In the genomic region with DNA sequence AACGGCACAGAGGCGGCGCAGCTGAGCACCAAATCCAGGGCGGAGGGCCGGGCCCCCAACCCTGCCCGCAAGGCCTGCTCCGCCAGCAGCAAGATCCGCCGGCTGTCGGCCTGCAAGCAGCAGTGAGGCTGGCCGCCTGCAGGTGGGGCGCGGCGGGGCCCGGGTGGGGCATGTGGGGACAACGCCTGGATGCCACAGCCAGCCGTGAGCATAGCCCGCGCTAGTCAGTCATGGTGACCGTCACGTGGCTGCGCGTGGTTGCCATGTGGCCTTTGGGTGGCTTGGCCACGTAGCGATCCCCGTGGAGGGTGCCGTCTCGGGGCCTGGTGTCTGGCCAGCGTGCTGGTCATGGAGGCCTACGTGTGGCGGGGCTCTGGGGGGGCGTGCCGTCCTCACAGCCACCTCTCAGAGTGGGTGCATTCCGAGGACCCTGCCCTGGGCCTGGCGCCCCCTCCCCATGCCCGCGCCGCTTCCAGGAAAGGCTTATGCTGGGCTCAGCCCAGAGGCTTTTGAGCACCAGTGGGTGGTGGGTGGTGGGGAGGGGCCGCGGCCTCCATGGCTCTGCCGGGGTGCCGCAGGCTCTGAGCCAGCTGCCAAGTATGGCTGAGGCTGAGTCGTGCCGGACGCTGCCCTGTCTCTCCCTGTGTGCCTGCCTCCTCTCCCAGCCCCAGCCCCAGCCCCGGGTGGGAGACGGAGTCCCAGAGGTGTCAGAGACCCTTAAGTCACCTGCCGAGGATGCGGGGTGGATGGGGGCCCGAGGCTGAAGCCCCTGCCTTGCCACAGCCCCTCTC, we compare ENCODE assay signal across 22 cellular contexts. TPM values are rescaled to one million over a fixed set of nuclear protein-coding genes. Genes with fewer than 3 reads are reported as not detected.
DNase-seq lines count a peak whose midpoint lies in the region; ATAC-seq and TF ChIP-seq lines count a peak whose summit lies in the region.
"Had no signal": no experiment of that assay in that cellular context is flagged by ENCODE, and none has a peak within 500 bp of the region (broad histone marks: within the 10 kb centered on the region; RNA-seq: fewer than 3 reads in every experiment).

No MANE protein-coding gene starts in this region.

- no peak overlapping the region for H3K27ac ChIP-seq in GM23338 (ENCODE audit: low read depth)
- H3K27ac ChIP-seq in angular gyrus (ENCODE audit: low read depth, low read length): peak overlapping the region; percentile 3
- H3K27ac ChIP-seq: BLaER1, KMS-11 had no signal

- H3K4me3 ChIP-seq in GM23338: no peak overlapping the region
- H3K4me3 ChIP-seq: BLaER1 had no signal

- no peaks in the 10 kb centered on the region for H3K4me1 ChIP-seq in GM23338 (ENCODE audit: insufficient read depth)

- H2AFZ ChIP-seq in GM23338: no peak overlapping the region

- H3K9me3 ChIP-seq in T-helper 17 cell (ENCODE audit: control insufficient read depth, low read length, poor library complexity, severe bottlenecking): no peaks in the 10 kb centered on the region
- H3K9me3 ChIP-seq: BLaER1 had no signal

- H3K36me3 ChIP-seq in GM23338 (ENCODE audit: insufficient read depth): no peaks in the 10 kb centered on the region

- H3K27ac Mint-ChIP-seq in GM23338 (no peak overlapping the region), glutamatergic neuron (ENCODE audit: unreplicated experiment) (peak overlapping the region; percentile 48), T-helper 17 cell (no peak overlapping the region)
- no peak overlapping the region for H3K27ac Mint-ChIP-seq in stimulated activated naive CD8-positive, alpha-beta T cell treated with anti-CD3 and anti-CD28 coated beads, Interleukin-15, amount 100 ng/mL, for 72 hours
- H3K27ac Mint-ChIP-seq: CD4-positive, alpha-beta memory T cell had no signal

- no peaks in the 10 kb centered on the region for H3K4me1 Mint-ChIP-seq in GM23338
- H3K4me1 Mint-ChIP-seq in glutamatergic neuron (ENCODE audit: low read depth, unreplicated experiment): peaks cover 4% of the 10 kb centered on the region
- no peaks in the 10 kb centered on the region for H3K4me1 Mint-ChIP-seq in T-helper 17 cell
- H3K4me1 Mint-ChIP-seq in stimulated activated naive CD8-positive, alpha-beta T cell treated with anti-CD3 and anti-CD28 coated beads, Interleukin-15, amount 100 ng/mL, for 72 hours: peaks cover 3% of the 10 kb centered on the region
- H3K4me1 Mint-ChIP-seq: CD4-positive, alpha-beta memory T cell had no signal

- no peaks in the 10 kb centered on the region; the same call in 1 of the 2 replicates for H4K20me1 ChIP-seq in GM23338 (replicated peaks; ENCODE audit: insufficient read depth)

- no peak for TF ChIP-seq CTCF in GM23338 (conservative IDR thresholded peaks at IDR 0.05; ENCODE audit: low read depth in 2 of 2)
- no peak for TF ChIP-seq CTCF in glutamatergic neuron (IDR thresholded peaks at IDR 0.05; ENCODE audit: partially characterized antibody, unreplicated experiment)

- no peak for DNase-seq in GM23338 (ENCODE audit: low spot score)
- no peak for DNase-seq in glutamatergic neuron
- no peak for DNase-seq in T-helper 17 cell
- no peak for DNase-seq in stimulated activated naive CD8-positive, alpha-beta T cell treated with anti-CD3 and anti-CD28 coated beads, Interleukin-15, amount 100 ng/mL, for 72 hours
- DNase-seq in NCI-H526 treated with DMSO at 0.1 percent for 48 hours (lab: John Stamatoyannopoulos, UW): no peak
- DNase-seq: CD4-positive, alpha-beta memory T cell; COR-L47; GOT3; MM.1S; NCI-H1048; NCI-H1417; NCI-H1694; NCI-H2081; NCI-H2227 treated with DMSO at 0.1 percent for 48 hours; NCI-H69; SHP77 treated with DMSO at 0.1 percent for 48 hours had no signal

- H3K9me3 Mint-ChIP-seq in GM23338: no peaks in the 10 kb centered on the region
- peaks cover 7% of the 10 kb centered on the region for H3K9me3 Mint-ChIP-seq in glutamatergic neuron (ENCODE audit: unreplicated experiment)
- no peaks in the 10 kb centered on the region for H3K9me3 Mint-ChIP-seq in stimulated activated naive CD8-positive, alpha-beta T cell treated with anti-CD3 and anti-CD28 coated beads, Interleukin-15, amount 100 ng/mL, for 72 hours
- H3K9me3 Mint-ChIP-seq: CD4-positive, alpha-beta memory T cell had no signal

- peaks cover 7% of the 10 kb centered on the region for H3K27me3 Mint-ChIP-seq in GM23338 (ENCODE audit: insufficient read depth, low read depth, poor library complexity)
- peaks cover 3% of the 10 kb centered on the region for H3K27me3 Mint-ChIP-seq in glutamatergic neuron (ENCODE audit: unreplicated experiment)
- no peaks in the 10 kb centered on the region for H3K27me3 Mint-ChIP-seq in T-helper 17 cell
- H3K27me3 Mint-ChIP-seq in stimulated activated naive CD8-positive, alpha-beta T cell treated with anti-CD3 and anti-CD28 coated beads, Interleukin-15, amount 100 ng/mL, for 72 hours: no peaks in the 10 kb centered on the region
- H3K27me3 Mint-ChIP-seq: CD4-positive, alpha-beta memory T cell had no signal

- peaks cover 25% of the 10 kb centered on the region; the same call in 1 of the 2 replicates for H3F3A ChIP-seq in GM23338 (replicated peaks; ENCODE audit: low read depth)

- ATAC-seq in GM23338: peak; percentile 2; the same call in 1 of the 3 replicates
- no peak for ATAC-seq in HG03432 (IDR thresholded peaks at IDR 0.05; ENCODE audit: unreplicated experiment)
- ATAC-seq in T-helper 17 cell: no peak
- no peak for ATAC-seq in stimulated activated naive CD8-positive, alpha-beta T cell treated with anti-CD3 and anti-CD28 coated beads, Interleukin-15, amount 100 ng/mL, for 72 hours
- ATAC-seq: Panc1 had no signal

- H3K9me2 ChIP-seq in GM23338 (ENCODE audit: insufficient read depth): no peaks in the 10 kb centered on the region

- H3K36me3 Mint-ChIP-seq in GM23338 (ENCODE audit: low read depth) (peaks cover 4% of the 10 kb centered on the region; the same call in 2 of the 3 replicates), glutamatergic neuron (ENCODE audit: unreplicated experiment) (no peaks in the 10 kb centered on the region), T-helper 17 cell (ENCODE audit: low read depth) (no peaks in the 10 kb centered on the region)

- no peaks in the 10 kb centered on the region for H3K27me3 ChIP-seq in GM23338 (ENCODE audit: insufficient read depth)
- H3K27me3 ChIP-seq: BLaER1 had no signal

- H3K79me2 ChIP-seq in GM23338 (replicated peaks; ENCODE audit: insufficient read depth): 0 out of 2 replicates have a peak, but pooled peaks cover 6% of the 10 kb centered on the region

- no peak overlapping the region for H3K4me3 Mint-ChIP-seq in GM23338
- H3K4me3 Mint-ChIP-seq in glutamatergic neuron (ENCODE audit: unreplicated experiment): no peak overlapping the region
- no peak overlapping the region for H3K4me3 Mint-ChIP-seq in T-helper 17 cell
- H3K4me3 Mint-ChIP-seq in stimulated activated naive CD8-positive, alpha-beta T cell treated with anti-CD3 and anti-CD28 coated beads, Interleukin-15, amount 100 ng/mL, for 72 hours: no peak overlapping the region
- H3K4me3 Mint-ChIP-seq: CD4-positive, alpha-beta memory T cell had no signal

- no peak overlapping the region for H3K4me2 ChIP-seq in GM23338
- H3K4me2 ChIP-seq: BLaER1, KMS-11 had no signal

TF ChIP-seq in GM23338, 12 proteins besides CTCF, POLR2A, EP300 and RAD21 (continues in another document):
- no peak for TF ChIP-seq EZH2 (IDR thresholded peaks at IDR 0.05; ENCODE audit: low read depth, unreplicated experiment)
- TF ChIP-seq POLR2AphosphoS5 (IDR thresholded peaks at IDR 0.05; ENCODE audit: low read depth): no peak
- no peak for TF ChIP-seq JUNB (IDR thresholded peaks at IDR 0.05; ENCODE audit: unreplicated experiment)
- TF ChIP-seq STAT1 (IDR thresholded peaks at IDR 0.05; ENCODE audit: unreplicated experiment): no peak
- no peak for TF ChIP-seq ZNF331 (CRISPR knock-in tag; IDR thresholded peaks at IDR 0.05; ENCODE audit: low read depth)

TF ChIP-seq in PFSK-1, 5 proteins besides CTCF, POLR2A, EP300 and RAD21:
- no peak for TF ChIP-seq FOXP2 (optimal IDR thresholded peaks at IDR 0.05; ENCODE audit: borderline replicate concordance, extremely low read depth, extremely low read length, insufficient read depth)
- TF ChIP-seq POLR2AphosphoS5 (IDR thresholded peaks at IDR 0.05; ENCODE audit: low read depth, low read length): peak; percentile 58

RNA-seq across cellular contexts. Expression of a gene that starts 11.1 kb away (rescaled TPM):
- total RNA-seq in GM23338 (2014; rRNA removed; shearing (Covaris generic)): 10.8 and 14.1 TPM in 2 replicates
- 2.0 TPM in 2 replicates for polyA plus RNA-seq in GM23338 (2016; fragmentation: Nextera tagmentation; extraction: Ambion mirVana)
- polyA plus RNA-seq in PFSK-1 (2012; ENCODE audit: insufficient read length, low read depth): 87.6 TPM
- total RNA-seq in glutamatergic neuron (ENCODE audit: unreplicated experiment) (74.7 TPM), T-helper 17 cell (not detected)
- total RNA-seq: CD4-positive, alpha-beta memory T cell had no signal
- polyA plus RNA-seq: CD4-positive, alpha-beta memory T cell had no signal

RNA-seq across cellular contexts. Expression of a gene that starts 14.8 kb away (rescaled TPM):
- total RNA-seq in GM23338 (2014; rRNA removed; shearing (Covaris generic)): 78.7 and 139 TPM in 2 replicates
- polyA plus RNA-seq in GM23338 (2016; fragmentation: Nextera tagmentation; extraction: Ambion mirVana): 396 and 420 TPM in 2 replicates
- 582 TPM for polyA plus RNA-seq in PFSK-1 (2012; ENCODE audit: insufficient read length, low read depth)
- total RNA-seq in glutamatergic neuron (ENCODE audit: unreplicated experiment) (129 TPM), T-helper 17 cell (100 to 1,000 TPM; 104 to 115 TPM)

RNA-seq across cellular contexts. Expression of a gene that starts 21.1 kb away (rescaled TPM):
- 84.4 and 96.5 TPM in 2 replicates for total RNA-seq in GM23338 (2014; rRNA removed; shearing (Covaris generic))
- polyA plus RNA-seq in GM23338 (2016; fragmentation: Nextera tagmentation; extraction: Ambion mirVana): 19.4 and 23.7 TPM in 2 replicates
- polyA plus RNA-seq in PFSK-1 (2012; ENCODE audit: insufficient read length, low read depth): 80.4 TPM
- total RNA-seq in glutamatergic neuron (ENCODE audit: unreplicated experiment) (48.2 TPM), T-helper 17 cell (10 to 100 TPM; 70.0 to 70.4 TPM)

RNA-seq across cellular contexts. Expression of a gene that starts 21.7 kb away (rescaled TPM):
- 84.5 and 113 TPM in 2 replicates for total RNA-seq in GM23338 (2014; rRNA removed; shearing (Covaris generic))
- polyA plus RNA-seq in GM23338 (2016; fragmentation: Nextera tagmentation; extraction: Ambion mirVana): 28.6 and 33.3 TPM in 2 replicates
- polyA plus RNA-seq in PFSK-1 (2012; ENCODE audit: insufficient read length, low read depth): 102 TPM
- total RNA-seq in glutamatergic neuron (ENCODE audit: unreplicated experiment) (325 TPM), T-helper 17 cell (100 to 1,000 TPM in 1 of 2 donors, 10 to 100 TPM in 1; 87.1 to 113 TPM)

RNA-seq across cellular contexts. Expression of a gene that starts 42.4 kb away (rescaled TPM):
- 152 and 202 TPM in 2 replicates for total RNA-seq in GM23338 (2014; rRNA removed; shearing (Covaris generic))
- polyA plus RNA-seq in GM23338 (2016; fragmentation: Nextera tagmentation; extraction: Ambion mirVana): 153 and 160 TPM in 2 replicates
- polyA plus RNA-seq in PFSK-1 (2012; ENCODE audit: insufficient read length, low read depth): 430 TPM
- total RNA-seq in glutamatergic neuron (ENCODE audit: unreplicated experiment) (341 TPM), T-helper 17 cell (100 to 1,000 TPM; 460 to 474 TPM)

Comparison
In these comparisons a context has a peak if more than half of its experiments do, and no peak if none do; other contexts are left out.
1. RNA of a gene that starts 11.1 kb away (total RNA-seq): 74.7 TPM in glutamatergic neuron (single experiment) and 10.8 to 14.1 TPM in GM23338; not detected in T-helper 17 cell; every median in the first group is over 10 times any median in the second.